Comparison of ENCODE assay signal across 8 cellular contexts in genomic region chr3:126083138-126083445, GRCh38. TPM values are rescaled to one million over a fixed set of nuclear protein-coding genes. Genes with fewer than 3 reads are reported as not detected.
DNase-seq lines count a peak whose midpoint lies in the region; ATAC-seq and TF ChIP-seq lines count a peak whose summit lies in the region.

No MANE protein-coding gene starts in this region.

- TF ChIP-seq RAD21 in SK-N-SH (IDR thresholded peaks at IDR 0.05; ENCODE audit: low read length) = no peak

- no peaks in the 10 kb centered on the region for H3F3A ChIP-seq in SK-N-SH (replicated peaks; ENCODE audit: insufficient read depth)

- CTCF ChIA-PET in SK-N-SH (lab: Yijun Ruan, JAX) = no interaction called here

- H3K4me3 ChIP-seq in SK-N-SH (ENCODE audit: low read depth in 2 of 2, low read length in 1 of 2) (peak overlapping the region; percentile 66 to 76), stomach smooth muscle (ENCODE audit: low read length in 2 of 2) (peak overlapping the region; percentile 59 to 78)

- DNase-seq in SK-N-SH (no peak), iPS-NIHi11 (ENCODE audit: low spot score) (peak; percentile 3), inferior parietal cortex (ENCODE audit: extremely low spot score) (no peak), NCI-H510A (lab: John Stamatoyannopoulos, UW) (no peak)
- DNase-seq in activated CD8-positive, alpha-beta memory T cell treated with anti-CD3 and anti-CD28 coated beads for 24 hours = no peak

- H3K9ac ChIP-seq in SK-N-SH (peak overlapping the region; percentile 71), stomach smooth muscle (ENCODE audit: low read length in 2 of 2) (peak overlapping the region; percentile 74 to 80)

- H3K79me2 ChIP-seq in SK-N-SH (ENCODE audit: insufficient read depth) = peaks cover 7% of the 10 kb centered on the region; the same call in 1 of the 2 replicates

- POLR2A ChIA-PET in SK-N-SH (lab: Yijun Ruan, JAX) = no interaction called here

- peak overlapping the region; percentile 90 for H3K4me3 Mint-ChIP-seq in activated T-helper 17 cell treated with anti-CD3 and anti-CD28 coated beads, Interleukin-2, amount 50 U/mL, for 72 hours

- H3K36me3 Mint-ChIP-seq in activated T-helper 17 cell treated with anti-CD3 and anti-CD28 coated beads, Interleukin-2, amount 50 U/mL, for 72 hours (ENCODE audit: low read depth) = no peaks in the 10 kb centered on the region

- peaks cover 19% of the 10 kb centered on the region for H3K4me1 Mint-ChIP-seq in activated T-helper 17 cell treated with anti-CD3 and anti-CD28 coated beads, Interleukin-2, amount 50 U/mL, for 72 hours

- peak overlapping the region; percentile 96 for H3K27ac Mint-ChIP-seq in activated T-helper 17 cell treated with anti-CD3 and anti-CD28 coated beads, Interleukin-2, amount 50 U/mL, for 72 hours

- peak overlapping the region; percentile 80 for H3K4me2 ChIP-seq in SK-N-SH

- no peak for TF ChIP-seq EP300 in SK-N-SH (IDR thresholded peaks at IDR 0.05; ENCODE audit: borderline replicate concordance in 1 of 2, low read depth in 1 of 2, low read length in 1 of 2)

- no peaks in the 10 kb centered on the region for H3K9me3 Mint-ChIP-seq in activated T-helper 17 cell treated with anti-CD3 and anti-CD28 coated beads, Interleukin-2, amount 50 U/mL, for 72 hours

- no peaks in the 10 kb centered on the region for H3K27me3 ChIP-seq in SK-N-SH (ENCODE audit: insufficient read depth)
- H3K27me3 ChIP-seq in stomach smooth muscle (ENCODE audit: control insufficient read depth in 1 of 2, insufficient read depth in 2 of 2, low read length in 2 of 2) = no peaks in the 10 kb centered on the region

- H3K27ac ChIP-seq in SK-N-SH (ENCODE audit: low read depth in 2 of 2, low read length in 1 of 2) (peak overlapping the region; percentile 23 to 78; a peak in 3 of 4 replicates), stomach smooth muscle (ENCODE audit: low read length) (peak overlapping the region; percentile 37)

- peaks cover 0 to 5% of the 10 kb centered on the region in 2 experiments for H3K36me3 ChIP-seq in SK-N-SH (replicated peaks in 1 of 2; ENCODE audit: control insufficient read depth in 1 of 2, insufficient read depth in 2 of 2, low read length in 1 of 2)
- no peaks in the 10 kb centered on the region for H3K36me3 ChIP-seq in stomach smooth muscle (ENCODE audit: control insufficient read depth in 2 of 2, insufficient read depth in 2 of 2, low read length in 2 of 2)

- no peak for TF ChIP-seq CTCF in SK-N-SH (IDR thresholded peaks at IDR 0.05)

- H3K9me3 ChIP-seq in SK-N-SH = peaks cover 18% of the 10 kb centered on the region; the same call in 1 of the 2 replicates
- no peaks in the 10 kb centered on the region for H3K9me3 ChIP-seq in stomach smooth muscle (ENCODE audit: control insufficient read depth in 2 of 2, low read length in 2 of 2)

- H2AFZ ChIP-seq in SK-N-SH (ENCODE audit: low read depth) = peak overlapping the region; percentile 75; the same call in 1 of the 2 replicates

- H3K4me1 ChIP-seq in SK-N-SH (ENCODE audit: control insufficient read depth in 1 of 2, insufficient read depth in 2 of 2, low read depth in 1 of 2, low read length in 1 of 2) = peaks cover 0 to 15% of the 10 kb centered on the region in 2 experiments; a peak in 2 of 4 replicates
- peaks cover 11% of the 10 kb centered on the region for H3K4me1 ChIP-seq in stomach smooth muscle (ENCODE audit: control insufficient read depth, insufficient read depth, low read length)

- no peaks in the 10 kb centered on the region for H3K27me3 Mint-ChIP-seq in activated T-helper 17 cell treated with anti-CD3 and anti-CD28 coated beads, Interleukin-2, amount 50 U/mL, for 72 hours

- no peak for ATAC-seq in SK-N-SH treated with all-trans-retinoic acid at 6 μM for 48 hours
- ATAC-seq in activated T-helper 17 cell treated with anti-CD3 and anti-CD28 coated beads, Interleukin-2, amount 50 U/mL, for 72 hours (replicated peaks) = no peak

- H4K20me1 ChIP-seq in SK-N-SH (ENCODE audit: insufficient read depth) = no peaks in the 10 kb centered on the region

- WGBS in SK-N-SH (ENCODE audit: low lambda C conversion rate) = 41% methylated on average over 3 of the region's 3 CpGs

- H3K9me2 ChIP-seq in SK-N-SH = no peaks in the 10 kb centered on the region

TF ChIP-seq in SK-N-SH, 30 proteins besides CTCF, POLR2A, EP300 and RAD21 (continues in another document):
- TF ChIP-seq MEF2A (IDR thresholded peaks at IDR 0.05; ENCODE audit: borderline replicate concordance, low read depth) (no peak), TCF12 (IDR thresholded peaks at IDR 0.05) (no peak), RXRA (IDR thresholded peaks at IDR 0.05; ENCODE audit: borderline replicate concordance, low read depth) (no peak), YY1 (IDR thresholded peaks at IDR 0.05; ENCODE audit: low read depth) (no peak), TAF1 (IDR thresholded peaks at IDR 0.05; ENCODE audit: borderline replicate concordance, low read depth, low read length) (no peak), SMC3 (IDR thresholded peaks at IDR 0.05; ENCODE audit: low read depth, low read length) (no peak), IRF3 (IDR thresholded peaks at IDR 0.05; ENCODE audit: low read depth, low read length) (no peak), FOXM1 (IDR thresholded peaks at IDR 0.05; ENCODE audit: low read depth) (no peak), MXI1 (IDR thresholded peaks at IDR 0.05; ENCODE audit: low read depth, low read length) (no peak), JUND (IDR thresholded peaks at IDR 0.05) (no peak)
- TF ChIP-seq, protein P1, sequence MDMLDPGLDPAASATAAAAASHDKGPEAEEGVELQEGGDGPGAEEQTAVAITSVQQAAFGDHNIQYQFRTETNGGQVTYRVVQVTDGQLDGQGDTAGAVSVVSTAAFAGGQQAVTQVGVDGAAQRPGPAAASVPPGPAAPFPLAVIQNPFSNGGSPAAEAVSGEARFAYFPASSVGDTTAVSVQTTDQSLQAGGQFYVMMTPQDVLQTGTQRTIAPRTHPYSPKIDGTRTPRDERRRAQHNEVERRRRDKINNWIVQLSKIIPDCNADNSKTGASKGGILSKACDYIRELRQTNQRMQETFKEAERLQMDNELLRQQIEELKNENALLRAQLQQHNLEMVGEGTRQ (IDR thresholded peaks at IDR 0.05; ENCODE audit: borderline replicate concordance, low read depth, low read length) = no peak

TF ChIP-seq in SK-N-SH treated with all-trans-retinoic acid at 6 μM for 48 hours, 23 proteins besides CTCF, POLR2A, EP300 and RAD21:
- no peak for TF ChIP-seq BACH2 (CRISPR knock-in tag; IDR thresholded peaks at IDR 0.05; ENCODE audit: borderline replicate concordance)
- TF ChIP-seq OSR1 (CRISPR knock-in tag; IDR thresholded peaks at IDR 0.05) = no peak
- no peak for TF ChIP-seq CSRNP3 (CRISPR knock-in tag; IDR thresholded peaks at IDR 0.05)
- TF ChIP-seq ZFP3 (CRISPR knock-in tag; IDR thresholded peaks at IDR 0.05) = no peak
- no peak for TF ChIP-seq CSDC2 (CRISPR knock-in tag; IDR thresholded peaks at IDR 0.05)

RNA-seq across cellular contexts. Expression of gene SLC41A3, which starts 0.8 kb away (rescaled TPM):
- 53.4 and 58.4 TPM in 2 replicates for polyA plus RNA-seq in SK-N-SH (2012; rRNA removed)
- polyA plus RNA-seq in SK-N-SH (2012; cell fraction: cytosol; rRNA removed) = 29.9 and 39.4 TPM in 2 replicates
- polyA plus RNA-seq in SK-N-SH (2012; cell fraction: nucleus; rRNA removed) = 72.6 and 102 TPM in 2 replicates
- total RNA-seq in activated T-helper 17 cell treated with anti-CD3 and anti-CD28 coated beads, Interleukin-2, amount 50 U/mL, for 72 hours = 10 to 100 TPM; 33.1 to 50.8 TPM
